ENCODE assay signal across 9 cellular contexts in genomic region chr15:64010719-64011118, GRCh38. TPM values are rescaled to one million over a fixed set of nuclear protein-coding genes. Genes with fewer than 3 reads are reported as not detected.
DNase-seq lines count a peak whose midpoint lies in the region; ATAC-seq, FAIRE-seq and TF ChIP-seq lines count a peak whose summit lies in the region.
"Had no signal": no experiment of that assay in that cellular context is flagged by ENCODE, and none has a peak within 500 bp of the region (broad histone marks: within the 10 kb centered on the region; RNA-seq: fewer than 3 reads in every experiment).

No MANE protein-coding gene starts in this region.

- no peak for FAIRE-seq in A549 (lab: Jason Lieb, UNC)

- no peaks in the 10 kb centered on the region for H3K36me3 ChIP-seq in PC-3 (ENCODE audit: low read depth, low read length)
- H3K36me3 ChIP-seq in heart right ventricle: no peaks in the 10 kb centered on the region

- no peaks in the 10 kb centered on the region for H3F3A ChIP-seq in PC-3 (ENCODE audit: low read length, unreplicated experiment)

- peak; percentile 52 to 67; a peak in 4 of 6 replicates for ATAC-seq in A549
- ATAC-seq in GM18867 (IDR thresholded peaks at IDR 0.05; ENCODE audit: unreplicated experiment): peak; percentile 88
- ATAC-seq in HG03108 (IDR thresholded peaks at IDR 0.05; ENCODE audit: unreplicated experiment): peak; percentile 73
- peak; percentile 55 for ATAC-seq in PC-3
- ATAC-seq in heart right ventricle: peak; percentile 68 to 87 (median 78)
- ATAC-seq in HG02840 (IDR thresholded peaks at IDR 0.05; ENCODE audit: low FRiP score, unreplicated experiment): no peak

- BruUV-seq in PC-3 (replicated peaks; lab: Mats Ljungman, UMichigan): no TSS peak

- H3K27ac Mint-ChIP-seq in activated T-helper 1 cell treated with anti-CD3 and anti-CD28 coated beads, Interleukin-12 subunit alpha, Interleukin-12 subunit beta, Interleukin-2, Interleukin-4 antibody, amounts not matched to agents 30 ng/mL and 10 ng/mL and 1 ng/mL, durations not matched to agents 14 hours and 24 hours and 36 hours: peak overlapping the region; percentile 87

- H3K27me3 ChIP-seq in PC-3 (ENCODE audit: low read length): no peaks in the 10 kb centered on the region
- no peaks in the 10 kb centered on the region for H3K27me3 ChIP-seq in heart right ventricle

- H3K4me3 ChIP-seq in A549 (no peak overlapping the region), PC-3 (ENCODE audit: low read length) (no peak overlapping the region), heart right ventricle (no peak overlapping the region)

- POLR2A ChIA-PET in A549 (lab: Yijun Ruan, JAX) (interaction anchor here (2.3 kb wide), 1 partner anchor 35 kb away, joined by 8 read pairs; the partner anchor contains the start of gene DAPK2), PC-3 (lab: Charles Lee; ENCODE audit: unreplicated experiment) (no interaction called here)

- no peaks in the 10 kb centered on the region for H3K79me2 ChIP-seq in PC-3 (ENCODE audit: low read length)

- no peak overlapping the region for H2AFZ ChIP-seq in PC-3 (ENCODE audit: low read length)

- no peaks in the 10 kb centered on the region for H4K20me1 ChIP-seq in PC-3 (ENCODE audit: low read length)

- DNase-seq in A549 (ENCODE audit: low read depth in 1 of 2, low spot score in 1 of 2): peak in 1 of 2 experiments; percentile 49
- peak; percentile 79 for DNase-seq in PC-3
- peak; percentile 79 for DNase-seq in activated T-helper 1 cell treated with anti-CD3 and anti-CD28 coated beads, Interleukin-12 subunit alpha, Interleukin-12 subunit beta, Interleukin-2, Interleukin-4 antibody, amounts not matched to agents 30 ng/mL and 10 ng/mL and 1 ng/mL, durations not matched to agents 14 hours and 24 hours and 36 hours (ENCODE audit: low spot score)
- DNase-seq in heart right ventricle: peak; percentile 50 to 71
- peak; percentile 27 to 80 (median 73) for DNase-seq in stimulated activated CD4-positive, alpha-beta T cell treated with anti-CD3 and anti-CD28 coated beads, TNF-alpha, amount 100 ng/mL, for 1 hour (ENCODE audit: low read depth in 3 of 3, low spot score in 1 of 3)

- no peaks in the 10 kb centered on the region for H3K9me3 ChIP-seq in A549
- H3K9me3 ChIP-seq in PC-3 (ENCODE audit: low read length): no peaks in the 10 kb centered on the region
- H3K9me3 ChIP-seq in heart right ventricle: no peaks in the 10 kb centered on the region

- TF ChIP-seq POLR2A in A549 (IDR thresholded peaks at IDR 0.05; ENCODE audit: low read length): no peak

- no peaks in the 10 kb centered on the region for H3K9me2 ChIP-seq in PC-3 (replicated peaks; ENCODE audit: low read length)

- 71% methylated on average over 3 of the region's 3 CpGs for WGBS in A549 (ENCODE audit: missing lambda C conversion rate)
- WGBS in heart right ventricle, 2 donors: 46 to 60% methylated on average over 3 of the region's 3 CpGs

- H3K9me3 Mint-ChIP-seq in activated T-helper 1 cell treated with anti-CD3 and anti-CD28 coated beads, Interleukin-12 subunit alpha, Interleukin-12 subunit beta, Interleukin-2, Interleukin-4 antibody, amounts not matched to agents 30 ng/mL and 10 ng/mL and 1 ng/mL, durations not matched to agents 14 hours and 24 hours and 36 hours: no peaks in the 10 kb centered on the region
- H3K9me3 Mint-ChIP-seq: neural crest cell had no signal

- H3K36me3 Mint-ChIP-seq in activated T-helper 1 cell treated with anti-CD3 and anti-CD28 coated beads, Interleukin-12 subunit alpha, Interleukin-12 subunit beta, Interleukin-2, Interleukin-4 antibody, amounts not matched to agents 30 ng/mL and 10 ng/mL and 1 ng/mL, durations not matched to agents 14 hours and 24 hours and 36 hours (ENCODE audit: low read depth): no peaks in the 10 kb centered on the region

- intact Hi-C loops in PC-3 (cut with micrococcal nuclease): no loop called here
- intact Hi-C loops in activated T-helper 1 cell treated with anti-CD3 and anti-CD28 coated beads, Interleukin-12 subunit alpha, Interleukin-12 subunit beta, Interleukin-2, Interleukin-4 antibody, amounts not matched to agents 30 ng/mL and 10 ng/mL and 1 ng/mL, durations not matched to agents 14 hours and 24 hours and 36 hours (cut with micrococcal nuclease): loop anchor here (1.0 to 2.0 kb wide), 6 partner anchors 18 to 118 kb away; partner anchors contain the start of genes CIAO2A and DAPK2
- intact Hi-C loops in heart right ventricle (cut with DNase I): no loop called here

- H3K27me3 Mint-ChIP-seq in activated T-helper 1 cell treated with anti-CD3 and anti-CD28 coated beads, Interleukin-12 subunit alpha, Interleukin-12 subunit beta, Interleukin-2, Interleukin-4 antibody, amounts not matched to agents 30 ng/mL and 10 ng/mL and 1 ng/mL, durations not matched to agents 14 hours and 24 hours and 36 hours (ENCODE audit: insufficient read depth): no peaks in the 10 kb centered on the region

- CTCF ChIA-PET in A549 (lab: Yijun Ruan, JAX): interaction anchor here (0.8 to 2.6 kb wide), 5 partner anchors 35 to 375 kb away, joined by 3 to 16 read pairs (median 4); partner anchors contain the start of gene DAPK2
- CTCF ChIA-PET in PC-3 (lab: Charles Lee): no interaction called here

- no peak overlapping the region for H3K27ac ChIP-seq in A549
- peak overlapping the region; percentile 52 for H3K27ac ChIP-seq in PC-3 (ENCODE audit: low read length)
- H3K27ac ChIP-seq in heart right ventricle: peak overlapping the region; percentile 36 to 74 (median 57)

- peaks cover 61% of the 10 kb centered on the region for H3K4me1 Mint-ChIP-seq in activated T-helper 1 cell treated with anti-CD3 and anti-CD28 coated beads, Interleukin-12 subunit alpha, Interleukin-12 subunit beta, Interleukin-2, Interleukin-4 antibody, amounts not matched to agents 30 ng/mL and 10 ng/mL and 1 ng/mL, durations not matched to agents 14 hours and 24 hours and 36 hours (ENCODE audit: low read depth)
- H3K4me1 Mint-ChIP-seq: neural crest cell had no signal

- H3K4me2 ChIP-seq in A549 (no peak overlapping the region), PC-3 (ENCODE audit: low read length) (peak overlapping the region; percentile 35; the same call in 1 of the 2 replicates)

- no peak for TF ChIP-seq CTCF in A549 (IDR thresholded peaks at IDR 0.05)
- no peak for TF ChIP-seq CTCF in PC-3 (conservative IDR thresholded peaks at IDR 0.05; ENCODE audit: low read depth, low read length)
- peak in 4 of 9 donors; percentile 20 to 27 (median 22) for TF ChIP-seq CTCF in heart right ventricle (IDR thresholded peaks at IDR 0.05)

- TF ChIP-seq EP300 in A549 (IDR thresholded peaks at IDR 0.05): no peak

- no peak for TF ChIP-seq RAD21 in A549 (conservative IDR thresholded peaks at IDR 0.05 in 1 of 2, IDR thresholded peaks at IDR 0.05 in 1 of 2)

- peaks cover 25% of the 10 kb centered on the region; the same call in 2 of the 3 replicates for H3K4me1 ChIP-seq in A549
- peaks cover 35% of the 10 kb centered on the region for H3K4me1 ChIP-seq in PC-3 (ENCODE audit: insufficient read depth, low read length)
- H3K4me1 ChIP-seq in heart right ventricle: peaks cover 3 to 86% (median 63%) of the 10 kb centered on the region in 9 donors

- no peak overlapping the region for H3K9ac ChIP-seq in PC-3 (ENCODE audit: low read length)

- H3K4me3 Mint-ChIP-seq in activated T-helper 1 cell treated with anti-CD3 and anti-CD28 coated beads, Interleukin-12 subunit alpha, Interleukin-12 subunit beta, Interleukin-2, Interleukin-4 antibody, amounts not matched to agents 30 ng/mL and 10 ng/mL and 1 ng/mL, durations not matched to agents 14 hours and 24 hours and 36 hours: peak overlapping the region; percentile 64
- H3K4me3 Mint-ChIP-seq: neural crest cell had no signal

TF ChIP-seq in A549, 52 proteins besides CTCF, POLR2A, EP300 and RAD21:
- TF ChIP-seq E2F6 (IDR thresholded peaks at IDR 0.05; ENCODE audit: borderline replicate concordance, low read depth) (no peak), HOXA7 (CRISPR knock-in tag; IDR thresholded peaks at IDR 0.05) (no peak), CEBPB (IDR thresholded peaks at IDR 0.05) (no peak), CHD4 (IDR thresholded peaks at IDR 0.05; ENCODE audit: borderline replicate concordance) (no peak), MYC (IDR thresholded peaks at IDR 0.05; ENCODE audit: borderline replicate concordance, low read length) (no peak)

RNA-seq across cellular contexts. Expression of gene DAPK2, which starts 35.6 kb away (rescaled TPM):
- polyA plus RNA-seq in A549 (2011; rRNA removed) (4.2 and 4.8 TPM in 2 replicates), A549 (2017; fragmentation: RNase III; extraction: RNeasy Plus Mini Kit Qiagen cat#74134 plus additional on column Dnase treatment) (3.1 to 4.3 TPM (median 3.4 TPM) in 3 replicates), heart right ventricle (10 to 100 TPM; 33.0 to 44.6 TPM)
- polyA plus RNA-seq in A549 (2012; cell fraction: cytosol; rRNA removed): 4.5 and 5.5 TPM in 2 replicates
- 7.6 and 9.2 TPM in 2 replicates for polyA plus RNA-seq in A549 (2012; cell fraction: nucleus; rRNA removed)
- polyA minus RNA-seq in A549 (2011; rRNA and poly(A)+ RNA removed): 3.4 and 4.8 TPM in 2 replicates
- total RNA-seq in PC-3 (2014; rRNA removed) (1.4 and 5.2 TPM in 2 replicates), heart right ventricle (10 to 100 TPM; 20.8 to 62.6 (median 38.5) TPM)
- total RNA-seq in activated T-helper 1 cell treated with anti-CD3 and anti-CD28 coated beads, Interleukin-12 subunit alpha, Interleukin-12 subunit beta, Interleukin-2, Interleukin-4 antibody, amounts not matched to agents 30 ng/mL and 10 ng/mL and 1 ng/mL, durations not matched to agents 14 hours and 24 hours and 36 hours: 8.6 and 8.7 TPM in 2 replicates

Comparison
In these comparisons a context has a peak if more than half of its experiments do, and no peak if none do; other contexts are left out.
1. H3K27ac ChIP-seq: peak in PC-3 (single experiment) and heart right ventricle (10 of 10); none in A549 (0 of 2).